21 cellular contexts compared by ENCODE assay signal in genomic region chr2:7738596-7738995, GRCh38.
"Had no signal": no experiment of that assay in that cellular context is flagged by ENCODE, and none has a peak within 500 bp of the region (broad histone marks: within the 10 kb centered on the region; RNA-seq: fewer than 3 reads in every experiment).

No MANE protein-coding gene starts in this region.

- ATAC-seq: activated CD4-positive, alpha-beta T cell treated with anti-CD3 and anti-CD28 coated beads for 36 hours; foreskin keratinocyte; stimulated activated naive CD8-positive, alpha-beta T cell treated with anti-CD3 and anti-CD28 coated beads, Interleukin-15, amount 100 ng/mL, for 72 hours; WTC11 had no signal

- H3K27ac ChIP-seq: esophagus muscularis mucosa, foreskin keratinocyte, left ventricle myocardium inferior, right atrium auricular region, suprapubic skin, transverse colon, uterus had no signal

- H3K4me3 ChIP-seq: esophagus muscularis mucosa, left ventricle myocardium inferior, right atrium auricular region, suprapubic skin, transverse colon, uterus had no signal

- H3K36me3 ChIP-seq: esophagus muscularis mucosa, left ventricle myocardium inferior, right atrium auricular region, suprapubic skin, transverse colon, uterus had no signal

- H3K4me3 Mint-ChIP-seq: activated CD4-positive, alpha-beta T cell treated with anti-CD3 and anti-CD28 coated beads for 36 hours; activated CD8-positive, alpha-beta T cell treated with anti-CD3 and anti-CD28 coated beads for 36 hours; activated naive CD4-positive, alpha-beta T cell treated with anti-CD3 and anti-CD28 coated beads for 36 hours; neural crest cell; WTC11 had no signal

- H3K9me3 ChIP-seq: esophagus muscularis mucosa, left ventricle myocardium inferior, right atrium auricular region, suprapubic skin, transverse colon, uterus had no signal

- H3K9me3 Mint-ChIP-seq: activated naive CD4-positive, alpha-beta T cell treated with anti-CD3 and anti-CD28 coated beads for 36 hours had no signal

- H3K27ac Mint-ChIP-seq: activated CD4-positive, alpha-beta T cell treated with anti-CD3 and anti-CD28 coated beads for 36 hours; activated naive CD4-positive, alpha-beta T cell treated with anti-CD3 and anti-CD28 coated beads for 36 hours; progenitor cell of endocrine pancreas; WTC11 had no signal

- H3K27me3 Mint-ChIP-seq: activated CD4-positive, alpha-beta T cell treated with anti-CD3 and anti-CD28 coated beads for 36 hours; activated CD8-positive, alpha-beta T cell treated with anti-CD3 and anti-CD28 coated beads for 36 hours; progenitor cell of endocrine pancreas; stimulated activated naive CD8-positive, alpha-beta T cell treated with anti-CD3 and anti-CD28 coated beads, Interleukin-15, amount 100 ng/mL, for 72 hours had no signal

- H3K27me3 ChIP-seq: esophagus muscularis mucosa, foreskin keratinocyte, right atrium auricular region, suprapubic skin, transverse colon, uterus had no signal

- H3K4me1 ChIP-seq: esophagus muscularis mucosa, foreskin keratinocyte, left ventricle myocardium inferior, right atrium auricular region, suprapubic skin, transverse colon, uterus had no signal

- DNase-seq: activated CD4-positive, alpha-beta T cell treated with anti-CD3 and anti-CD28 coated beads for 36 hours; activated naive CD4-positive, alpha-beta T cell treated with anti-CD3 and anti-CD28 coated beads for 36 hours; activated T-cell treated with anti-CD3 and anti-CD28 coated beads, Interleukin-2, amount 50 U/mL, for 1 hour; anterior cingulate cortex; cerebellar nuclear complex; cortex of kidney; effector CD4-positive, alpha-beta T cell; foreskin keratinocyte; left ventricle myocardium inferior; mammary epithelial cell; midbrain; stimulated activated naive CD8-positive, alpha-beta T cell treated with anti-CD3 and anti-CD28 coated beads, Interleukin-15, amount 100 ng/mL, for 72 hours; transverse colon; uterus had no signal
